8 cellular contexts compared by ENCODE assay signal in genomic region chr3:42080452-42080872, GRCh38. TPM values are rescaled to one million over a fixed set of nuclear protein-coding genes. Genes with fewer than 3 reads are reported as not detected.
A peak's percentile ranks its signal among the peaks of the same experiment; 100 is the strongest.
DNase-seq lines count a peak whose midpoint lies in the region; ATAC-seq, FAIRE-seq and TF ChIP-seq lines count a peak whose summit lies in the region.

No MANE protein-coding gene starts in this region.

- TF ChIP-seq POLR2A in ovary (IDR thresholded peaks at IDR 0.05) = no peak

- no peak for TF ChIP-seq EP300 in ovary (IDR thresholded peaks at IDR 0.05)

- H4K20me1 ChIP-seq in astrocyte (ENCODE audit: insufficient read depth, low read length) = peaks cover 49% of the 10 kb centered on the region

- peaks cover 16% of the 10 kb centered on the region for H3K4me1 ChIP-seq in astrocyte (ENCODE audit: insufficient read depth, low read length)
- peaks cover 7% of the 10 kb centered on the region for H3K4me1 ChIP-seq in ovary (ENCODE audit: insufficient read depth)

- H3K27me3 ChIP-seq in MG63 = no peaks in the 10 kb centered on the region
- H3K27me3 ChIP-seq in astrocyte (ENCODE audit: insufficient read depth, low read length) = no peaks in the 10 kb centered on the region
- no peaks in the 10 kb centered on the region for H3K27me3 ChIP-seq in ovary

- TF ChIP-seq CTCF in astrocyte (IDR thresholded peaks at IDR 0.05; ENCODE audit: insufficient read depth, low read depth, low read length) (no peak), ovary (IDR thresholded peaks at IDR 0.05) (no peak)

- H3K9ac ChIP-seq in astrocyte (ENCODE audit: low read length) = peak overlapping the region; percentile 25

- no peak overlapping the region for H3K4me3 ChIP-seq in MG63
- no peak overlapping the region for H3K4me3 ChIP-seq in astrocyte (ENCODE audit: insufficient read depth, low read depth, low read length)
- H3K4me3 ChIP-seq in ovary = no peak overlapping the region

- H3K36me3 ChIP-seq in MG63 = no peaks in the 10 kb centered on the region
- no peaks in the 10 kb centered on the region for H3K36me3 ChIP-seq in astrocyte (ENCODE audit: insufficient read depth, low read length)
- no peaks in the 10 kb centered on the region for H3K36me3 ChIP-seq in ovary

- intact Hi-C loops in ovary (cut with DNase I) = no loop called here

- H3K27ac Mint-ChIP-seq in astrocyte (ENCODE audit: unreplicated experiment) = peak overlapping the region; percentile 79
- peak overlapping the region; percentile 82 to 90 for H3K27ac Mint-ChIP-seq in stimulated activated naive CD8-positive, alpha-beta T cell treated with anti-CD3 and anti-CD28 coated beads, Interleukin-15, amount 100 ng/mL, for 72 hours

- peaks cover 43% of the 10 kb centered on the region for H3K4me1 Mint-ChIP-seq in astrocyte (ENCODE audit: low read depth, unreplicated experiment)
- H3K4me1 Mint-ChIP-seq in stimulated activated naive CD8-positive, alpha-beta T cell treated with anti-CD3 and anti-CD28 coated beads, Interleukin-15, amount 100 ng/mL, for 72 hours = peaks cover 74% of the 10 kb centered on the region

- FAIRE-seq in astrocyte (lab: Jason Lieb, UNC) = no peak

- H3K4me3 Mint-ChIP-seq in astrocyte (ENCODE audit: unreplicated experiment) = no peak overlapping the region
- H3K4me3 Mint-ChIP-seq in stimulated activated naive CD8-positive, alpha-beta T cell treated with anti-CD3 and anti-CD28 coated beads, Interleukin-15, amount 100 ng/mL, for 72 hours = peak overlapping the region; percentile 23 to 66

- peak overlapping the region; percentile 18 for H3K4me2 ChIP-seq in astrocyte (ENCODE audit: low read length)

- 58 to 79% (median 69%) methylated on average over 1 of the region's 1 CpG for WGBS in ovary, 3 donors

- no peaks in the 10 kb centered on the region; the same call in 1 of the 2 replicates for H3K9me3 ChIP-seq in MG63
- no peaks in the 10 kb centered on the region for H3K9me3 ChIP-seq in astrocyte (ENCODE audit: insufficient read depth, low read depth, low read length)
- H3K9me3 ChIP-seq in ovary = no peaks in the 10 kb centered on the region

- peaks cover 2% of the 10 kb centered on the region for H3K36me3 Mint-ChIP-seq in astrocyte (ENCODE audit: low read depth, unreplicated experiment)

- H3K27ac ChIP-seq in astrocyte (ENCODE audit: low read depth, low read length) (no peak overlapping the region), ovary (no peak overlapping the region)

- H2AFZ ChIP-seq in astrocyte (ENCODE audit: low read depth, low read length) = no peak overlapping the region

- peaks cover 2% of the 10 kb centered on the region for H3K9me3 Mint-ChIP-seq in astrocyte (ENCODE audit: unreplicated experiment)
- peaks cover 3 to 12% of the 10 kb centered on the region in 2 donors for H3K9me3 Mint-ChIP-seq in stimulated activated naive CD8-positive, alpha-beta T cell treated with anti-CD3 and anti-CD28 coated beads, Interleukin-15, amount 100 ng/mL, for 72 hours

- peaks cover 85% of the 10 kb centered on the region for H3K79me2 ChIP-seq in astrocyte (ENCODE audit: insufficient read depth, low read length)

- peak; percentile 89 for ATAC-seq in stimulated activated naive CD8-positive, alpha-beta T cell treated with anti-CD3 and anti-CD28 coated beads, Interleukin-15, amount 100 ng/mL, for 72 hours

- DNase-seq in GM04503 (ENCODE audit: low read depth) (peak; percentile 57), MG63 (peak; percentile 77), astrocyte (ENCODE audit: low read depth) (peak; percentile 31), islet precursor cell (peak; percentile 75), NCI-H2227 (lab: John Stamatoyannopoulos, UW; ENCODE audit: unreplicated experiment) (no peak), NCI-H526 (lab: John Stamatoyannopoulos, UW) (no peak), ovary (no peak)
- peak in 1 of 2 donors; percentile 24 for DNase-seq in stimulated activated naive CD8-positive, alpha-beta T cell treated with anti-CD3 and anti-CD28 coated beads, Interleukin-15, amount 100 ng/mL, for 72 hours

- H3K27me3 Mint-ChIP-seq in astrocyte (ENCODE audit: low read depth, unreplicated experiment) = no peaks in the 10 kb centered on the region
- no peaks in the 10 kb centered on the region for H3K27me3 Mint-ChIP-seq in stimulated activated naive CD8-positive, alpha-beta T cell treated with anti-CD3 and anti-CD28 coated beads, Interleukin-15, amount 100 ng/mL, for 72 hours

RNA-seq across cellular contexts. Expression of gene TRAK1, which starts 10.7 kb away (rescaled TPM):
- total RNA-seq in MG63 (2014; rRNA removed; shearing (Covaris generic); ENCODE audit: low replicate concordance) = 7.1 and 8.2 TPM in 2 replicates
- total RNA-seq in astrocyte (52.3 and 56.2 TPM in 2 replicates), ovary (10 to 100 TPM; 11.7 to 17.7 (median 14.9) TPM)
- polyA plus RNA-seq in ovary = 10 to 100 TPM in 1 of 2 donors, 1 to 10 TPM in 1; 7.1 to 16.1 TPM

Comparison
In these comparisons a context has a peak if more than half of its experiments do, and no peak if none do; other contexts are left out.
1. DNase-seq: peak in GM04503 (single experiment), MG63 (single experiment), astrocyte (single experiment) and islet precursor cell (single experiment); none in NCI-H2227 (single experiment), NCI-H526 (0 of 2) and ovary (0 of 5).